ENCODE assay signal across 10 cellular contexts in genomic region chrX:77160301-77160700, GRCh38.
DNase-seq lines count a peak whose midpoint lies in the region; ATAC-seq, FAIRE-seq and TF ChIP-seq lines count a peak whose summit lies in the region.
"Had no signal": no experiment of that assay in that cellular context is flagged by ENCODE, and none has a peak within 500 bp of the region (broad histone marks: within the 10 kb centered on the region; RNA-seq: fewer than 3 reads in every experiment).

No MANE protein-coding gene starts in this region.

- H3K4me2 ChIP-seq in HepG2 (ENCODE audit: low read depth, low read length), result no peak overlapping the region

- TF ChIP-seq EP300 in HepG2 (IDR thresholded peaks at IDR 0.05; ENCODE audit: low read depth in 2 of 2, low read length in 2 of 2) (no peak), HepG2 (CRISPR knock-in tag; IDR thresholded peaks at IDR 0.05; ENCODE audit: borderline replicate concordance) (no peak)

- H3K27me3 ChIP-seq in HepG2 (ENCODE audit: control insufficient read depth in 1 of 2, insufficient read depth in 2 of 2, low read length in 2 of 2), result no peaks in the 10 kb centered on the region
- H3K27me3 ChIP-seq: left lung had no signal

- H2AFZ ChIP-seq in HepG2 (ENCODE audit: low read length), result no peak overlapping the region

- no peak for TF ChIP-seq RAD21 in HepG2 (CRISPR knock-in tag; IDR thresholded peaks at IDR 0.05)

- peak; percentile 57 for TF ChIP-seq CTCF in C4-2B (conservative IDR thresholded peaks at IDR 0.05)
- peak; percentile 18 for TF ChIP-seq CTCF in HFF-Myc (IDR thresholded peaks at IDR 0.05; ENCODE audit: low read depth, low read length, missing control alignments)
- peak; percentile 23; the same call in 1 of the 2 replicates for TF ChIP-seq CTCF in HepG2 (CRISPR knock-in tag; IDR thresholded peaks at IDR 0.05)

- no peak for DNase-seq in HFF-Myc (ENCODE audit: extremely low read depth, low read depth)
- peak; percentile 17 for DNase-seq in activated CD8-positive, alpha-beta memory T cell treated with anti-CD3 and anti-CD28 coated beads, Interleukin-2, amount 50 U/mL, for 4 hours
- DNase-seq in HepG2 (ENCODE audit: low spot score), result no peak
- no peak for DNase-seq in DMS79 (lab: John Stamatoyannopoulos, UW)
- DNase-seq: NCI-H1092 treated with DMSO at 0.1 percent for 48 hours had no signal

- H3K4me3 ChIP-seq in HFF-Myc (replicated peaks; ENCODE audit: low read depth, low read length) (no peak overlapping the region), HepG2 (replicated peaks in 1 of 3; ENCODE audit: insufficient read depth in 1 of 3, low read depth in 2 of 3, low read length in 3 of 3) (no peak overlapping the region)
- H3K4me3 ChIP-seq: left lung had no signal

- ATAC-seq in HepG2 (no peak), GM21447 (IDR thresholded peaks at IDR 0.05; ENCODE audit: unreplicated experiment) (no peak), GM18511 (IDR thresholded peaks at IDR 0.05; ENCODE audit: unreplicated experiment) (no peak), GM21737 (IDR thresholded peaks at IDR 0.05; ENCODE audit: unreplicated experiment) (no peak)
- ATAC-seq: left lung had no signal

- CTCF ChIA-PET in HepG2 (lab: Yijun Ruan, JAX; ENCODE audit: low intra/inter-chr PET ratio, low total read pairs), result no interaction called here

- no peak for TF ChIP-seq POLR2A in HepG2 (IDR thresholded peaks at IDR 0.05; ENCODE audit: insufficient read depth in 1 of 2, low read depth in 2 of 2, low read length in 2 of 2)

- no CpG with 5 or more reads among the region's 2 CpGs for WGBS in HepG2 (ENCODE audit: low lambda C conversion rate)

- H3K36me3 ChIP-seq in HepG2 (replicated peaks in 1 of 2; ENCODE audit: control insufficient read depth in 1 of 2, insufficient read depth in 2 of 2, low read length in 2 of 2), result no peaks in the 10 kb centered on the region
- H3K36me3 ChIP-seq: left lung had no signal

- POLR2A ChIA-PET in HepG2 (lab: Yijun Ruan, JAX), result no interaction called here

- H3K27ac ChIP-seq in C4-2B (no peak overlapping the region), HepG2 (ENCODE audit: extremely low read length, insufficient read depth, low read length) (no peak overlapping the region)
- H3K27ac ChIP-seq: left lung had no signal

- BruUV-seq in HepG2 (replicated peaks; lab: Mats Ljungman, UMichigan), result no TSS peak

- no peaks in the 10 kb centered on the region for H3K79me2 ChIP-seq in HepG2 (ENCODE audit: insufficient read depth, low read length)

- H3K9me3 ChIP-seq in HepG2 (ENCODE audit: low read length), result peaks cover 6% of the 10 kb centered on the region; the same call in 1 of the 2 replicates

- intact Hi-C loops in HepG2 (cut with micrococcal nuclease; ENCODE audit: unreplicated experiment), result no loop called here

- H3K9ac ChIP-seq in HepG2 (ENCODE audit: insufficient read depth, low read depth, low read length), result no peak overlapping the region

- in situ Hi-C loops in HepG2 (cut with HindIII; ENCODE audit: extremely low pct_ligation_motif_present, low pct_unique_long_range_greater_than_20kb), result no loop called here

- no peak for FAIRE-seq in HepG2 (lab: Jason Lieb, UNC)

- no peaks in the 10 kb centered on the region for H3K4me1 ChIP-seq in HepG2 (ENCODE audit: insufficient read depth, low read length)
- H3K4me1 ChIP-seq: left lung had no signal

- no peaks in the 10 kb centered on the region for H4K20me1 ChIP-seq in HepG2 (ENCODE audit: insufficient read depth, low read length)

TF ChIP-seq in HepG2, 621 proteins besides CTCF, POLR2A, EP300 and RAD21 (continues in another document):
- TF ChIP-seq ZNF792 (CRISPR knock-in tag; IDR thresholded peaks at IDR 0.05) (no peak), HOXD1 (CRISPR knock-in tag; IDR thresholded peaks at IDR 0.05) (no peak), ELK4 (CRISPR knock-in tag; IDR thresholded peaks at IDR 0.05; ENCODE audit: borderline replicate concordance) (no peak), ZNF337 (CRISPR knock-in tag; IDR thresholded peaks at IDR 0.05; ENCODE audit: borderline replicate concordance, low read depth) (no peak), ZNF441 (CRISPR knock-in tag; IDR thresholded peaks at IDR 0.05; ENCODE audit: borderline replicate concordance) (no peak), NFIC (IDR thresholded peaks at IDR 0.05; ENCODE audit: low read length) (no peak), PBX3 (CRISPR knock-in tag; IDR thresholded peaks at IDR 0.05; ENCODE audit: borderline replicate concordance) (no peak), GPN1 (CRISPR knock-in tag; IDR thresholded peaks at IDR 0.05; ENCODE audit: borderline replicate concordance) (no peak), CC2D1A (CRISPR knock-in tag; IDR thresholded peaks at IDR 0.05) (no peak), ZNF691 (CRISPR knock-in tag; IDR thresholded peaks at IDR 0.05; ENCODE audit: borderline replicate concordance, low read depth) (no peak), GATAD1 (CRISPR knock-in tag; IDR thresholded peaks at IDR 0.05) (no peak), ZBTB25 (CRISPR knock-in tag; IDR thresholded peaks at IDR 0.05) (no peak), MLXIP (CRISPR knock-in tag; IDR thresholded peaks at IDR 0.05; ENCODE audit: borderline replicate concordance) (no peak), EHMT2 (IDR thresholded peaks at IDR 0.05; ENCODE audit: borderline replicate concordance, low read depth, low read length) (no peak), THAP11 (CRISPR knock-in tag; IDR thresholded peaks at IDR 0.05) (no peak), STAT5B (CRISPR knock-in tag; IDR thresholded peaks at IDR 0.05) (no peak)
